In the genomic region with DNA sequence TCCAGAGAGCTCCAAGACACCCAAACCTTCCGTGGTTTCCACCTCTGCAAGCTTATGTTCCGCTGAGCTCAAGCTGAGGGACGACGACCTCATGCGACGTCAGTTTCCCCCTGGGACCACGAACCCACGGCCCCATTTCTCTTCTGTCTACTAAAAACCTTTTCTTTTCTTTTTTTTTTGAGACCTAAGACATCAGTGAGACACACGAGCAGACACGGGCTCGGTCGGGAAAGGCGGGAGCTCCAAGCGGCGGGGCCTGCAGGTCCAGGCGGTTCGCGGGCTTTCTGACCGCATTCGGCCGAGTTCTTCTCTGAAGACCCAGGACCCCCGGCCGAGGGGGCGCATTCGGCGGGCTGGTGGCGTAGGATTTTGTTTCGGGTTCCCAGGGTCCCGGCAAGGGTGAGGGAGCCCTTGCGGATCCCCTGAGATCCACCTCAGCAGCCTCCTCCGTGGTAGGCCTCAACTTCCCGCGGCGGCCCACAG, we compare ENCODE assay signal across 1 cellular context.
TF ChIP-seq lines count a peak whose summit lies in the region.

No MANE protein-coding gene starts in this region.

TF ChIP-seq in neural cell, 6 proteins besides CTCF, POLR2A, EP300 and RAD21:
- TF ChIP-seq, protein P1, sequence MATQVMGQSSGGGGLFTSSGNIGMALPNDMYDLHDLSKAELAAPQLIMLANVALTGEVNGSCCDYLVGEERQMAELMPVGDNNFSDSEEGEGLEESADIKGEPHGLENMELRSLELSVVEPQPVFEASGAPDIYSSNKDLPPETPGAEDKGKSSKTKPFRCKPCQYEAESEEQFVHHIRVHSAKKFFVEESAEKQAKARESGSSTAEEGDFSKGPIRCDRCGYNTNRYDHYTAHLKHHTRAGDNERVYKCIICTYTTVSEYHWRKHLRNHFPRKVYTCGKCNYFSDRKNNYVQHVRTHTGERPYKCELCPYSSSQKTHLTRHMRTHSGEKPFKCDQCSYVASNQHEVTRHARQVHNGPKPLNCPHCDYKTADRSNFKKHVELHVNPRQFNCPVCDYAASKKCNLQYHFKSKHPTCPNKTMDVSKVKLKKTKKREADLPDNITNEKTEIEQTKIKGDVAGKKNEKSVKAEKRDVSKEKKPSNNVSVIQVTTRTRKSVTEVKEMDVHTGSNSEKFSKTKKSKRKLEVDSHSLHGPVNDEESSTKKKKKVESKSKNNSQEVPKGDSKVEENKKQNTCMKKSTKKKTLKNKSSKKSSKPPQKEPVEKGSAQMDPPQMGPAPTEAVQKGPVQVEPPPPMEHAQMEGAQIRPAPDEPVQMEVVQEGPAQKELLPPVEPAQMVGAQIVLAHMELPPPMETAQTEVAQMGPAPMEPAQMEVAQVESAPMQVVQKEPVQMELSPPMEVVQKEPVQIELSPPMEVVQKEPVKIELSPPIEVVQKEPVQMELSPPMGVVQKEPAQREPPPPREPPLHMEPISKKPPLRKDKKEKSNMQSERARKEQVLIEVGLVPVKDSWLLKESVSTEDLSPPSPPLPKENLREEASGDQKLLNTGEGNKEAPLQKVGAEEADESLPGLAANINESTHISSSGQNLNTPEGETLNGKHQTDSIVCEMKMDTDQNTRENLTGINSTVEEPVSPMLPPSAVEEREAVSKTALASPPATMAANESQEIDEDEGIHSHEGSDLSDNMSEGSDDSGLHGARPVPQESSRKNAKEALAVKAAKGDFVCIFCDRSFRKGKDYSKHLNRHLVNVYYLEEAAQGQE (IDR thresholded peaks at IDR 0.05; ENCODE audit: borderline replicate concordance): no peak
- no peak for TF ChIP-seq MXI1 (conservative IDR thresholded peaks at IDR 0.05; ENCODE audit: poor library complexity, severe bottlenecking)
- no peak for TF ChIP-seq POLR2AphosphoS5 (IDR thresholded peaks at IDR 0.05)
- TF ChIP-seq EZH2 (IDR thresholded peaks at IDR 0.05; ENCODE audit: borderline replicate concordance, insufficient read depth, low read length, poor library complexity, severe bottlenecking): no peak
- TF ChIP-seq TAF1 (IDR thresholded peaks at IDR 0.05; ENCODE audit: low read depth): no peak
- no peak for TF ChIP-seq SMC3 (conservative IDR thresholded peaks at IDR 0.05; ENCODE audit: poor library complexity)
